ENCODE assay signal across 8 cellular contexts in the genomic region with DNA sequence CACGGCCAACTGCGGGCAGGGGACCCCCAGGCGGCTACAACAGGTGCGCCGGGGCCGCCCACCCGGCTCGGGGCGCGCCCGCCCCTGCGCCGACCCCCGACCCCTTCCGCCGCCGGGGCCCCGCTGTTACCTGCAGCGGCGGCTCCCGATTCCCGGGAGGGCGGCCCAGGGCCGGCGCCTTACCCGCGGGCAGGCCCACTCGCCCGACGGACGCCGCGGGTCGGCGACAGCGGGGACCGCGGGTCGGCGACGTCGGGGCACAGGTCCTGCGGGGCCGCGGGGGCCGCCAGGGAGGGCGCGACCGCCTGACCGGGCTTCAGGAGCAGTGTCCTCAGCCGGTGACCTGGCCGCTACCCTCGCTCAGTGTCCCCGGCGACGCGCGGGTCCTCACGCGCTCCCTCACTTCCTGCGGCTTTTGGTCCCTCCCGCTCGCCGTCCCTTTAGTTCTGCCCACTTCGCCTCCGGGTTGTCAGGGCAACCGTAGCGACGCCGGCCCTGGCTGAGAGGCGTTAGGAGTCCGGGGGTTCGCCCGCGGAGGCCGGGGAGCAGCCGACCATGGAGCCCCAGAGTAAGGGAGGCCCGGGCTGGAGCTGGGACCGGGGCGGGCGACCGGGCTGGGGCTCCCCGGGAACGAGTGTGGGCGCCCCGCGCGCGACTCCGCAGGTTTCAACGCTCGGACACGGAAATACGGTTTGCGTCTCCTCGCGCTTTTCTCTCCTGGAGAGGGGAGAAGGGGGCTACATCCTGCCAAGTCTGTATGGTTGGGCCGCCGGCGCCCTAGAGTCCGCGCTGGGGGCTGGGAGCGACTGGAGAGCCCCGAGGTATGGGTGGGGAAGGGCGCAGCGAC. TPM values are rescaled to one million over a fixed set of nuclear protein-coding genes. Genes with fewer than 3 reads are reported as not detected.
DNase-seq lines count a peak whose midpoint lies in the region; ATAC-seq lines count a peak whose summit lies in the region.
"Not testable (repeated sequence)": the region's sequence is repeated elsewhere in the genome, so short reads cannot be mapped to it uniquely, and the experiment has no call there.

A gene with protein sequence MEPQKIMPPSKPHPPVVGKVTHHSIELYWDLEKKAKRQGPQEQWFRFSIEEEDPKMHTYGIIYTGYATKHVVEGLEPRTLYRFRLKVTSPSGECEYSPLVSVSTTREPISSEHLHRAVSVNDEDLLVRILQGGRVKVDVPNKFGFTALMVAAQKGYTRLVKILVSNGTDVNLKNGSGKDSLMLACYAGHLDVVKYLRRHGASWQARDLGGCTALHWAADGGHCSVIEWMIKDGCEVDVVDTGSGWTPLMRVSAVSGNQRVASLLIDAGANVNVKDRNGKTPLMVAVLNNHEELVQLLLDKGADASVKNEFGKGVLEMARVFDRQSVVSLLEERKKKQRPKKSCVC (plus strand): TSS at position 477 of the 847 bp plus-strand sequence. CDS start 79 bp downstream, at position 556.

- H3K4me3 ChIP-seq in skeletal muscle satellite cell (ENCODE audit: low read length): peak within 1 kb of the TSS; percentile 81

- not testable (repeated sequence) for H3K27ac ChIP-seq in caudate nucleus (ENCODE audit: low read depth, low read length)

- peak; percentile 46 for DNase-seq in A172 (ENCODE audit: low spot score)
- peak; percentile 23 for DNase-seq in NCI-H2171 (lab: John Stamatoyannopoulos, UW)
- DNase-seq in activated CD4-positive, CD25-positive, alpha-beta regulatory T cell treated with anti-CD3 and anti-CD28 coated beads, Interleukin-2, amount 50 U/mL, for 16 hours (ENCODE audit: low read depth, low spot score): peak; percentile 53
- DNase-seq in caudate nucleus (lab: John Stamatoyannopoulos, UW): peak; percentile 8 to 84 (median 69)
- DNase-seq in iPS-NIHi7 (ENCODE audit: extremely low spot score): peak; percentile 57

- H3K4me1 ChIP-seq in skeletal muscle satellite cell (ENCODE audit: control insufficient read depth, insufficient read depth, low read length): not testable (repeated sequence)

- not testable (repeated sequence) for H3K36me3 ChIP-seq in skeletal muscle satellite cell (ENCODE audit: insufficient read depth, low read length)

- H3K4me2 ChIP-seq in skeletal muscle satellite cell (ENCODE audit: low read length): peak within 1 kb of the TSS; percentile 82

- peak; percentile 78 for ATAC-seq in GM18861 (IDR thresholded peaks at IDR 0.05; ENCODE audit: unreplicated experiment)
- peak; percentile 48 for ATAC-seq in HG03060 (IDR thresholded peaks at IDR 0.05; ENCODE audit: low read depth, unreplicated experiment)

- peak within 1 kb of the TSS; percentile 87 for H3K9ac ChIP-seq in skeletal muscle satellite cell (ENCODE audit: low read depth, low read length)

- H3K9me3 ChIP-seq in skeletal muscle satellite cell (replicated peaks; ENCODE audit: low read length): not testable (repeated sequence)

- H3K27me3 ChIP-seq in skeletal muscle satellite cell (ENCODE audit: control insufficient read depth, insufficient read depth, low read length): not testable (repeated sequence)

RNA-seq across cellular contexts. Expression of the gene that starts here (rescaled TPM):
- 4.9 and 8.2 TPM in 2 replicates for total RNA-seq in A172 (2014; rRNA removed; shearing (Covaris generic))
- 0.25 and 1.7 TPM in 2 replicates for total RNA-seq in skeletal muscle satellite cell (2012; rRNA removed)
